In genomic region chr16:51982715-51983680, GRCh38 we compare ENCODE assay signal across 8 cellular contexts.
DNase-seq lines count a peak whose midpoint lies in the region; ATAC-seq and TF ChIP-seq lines count a peak whose summit lies in the region.

No MANE protein-coding gene starts in this region.

- no peak overlapping the region for H3K4me3 ChIP-seq in spleen

- H3K27ac ChIP-seq in spleen: no peak overlapping the region

- WGBS in spleen, 5 donors: 31 to 44% (median 36%) methylated on average over 11 of the region's 11 CpGs

- no peaks in the 10 kb centered on the region for H3K27me3 Mint-ChIP-seq in activated naive CD8-positive, alpha-beta T cell treated with anti-CD3 and anti-CD28 coated beads for 36 hours

- DNase-seq in activated CD4-positive, alpha-beta T cell treated with anti-CD3 and anti-CD28 coated beads for 48 hours: peak; percentile 29
- no peak for DNase-seq in activated CD4-positive, alpha-beta T cell treated with anti-CD3 and anti-CD28 coated beads, Interleukin-2, amount 50 U/mL, for 1 hour
- DNase-seq in NCI-H2227 treated with DMSO at 0.1 percent for 48 hours (lab: John Stamatoyannopoulos, UW): peak; percentile 70
- peak; percentile 6 for DNase-seq in activated naive CD8-positive, alpha-beta T cell treated with anti-CD3 and anti-CD28 coated beads for 36 hours
- DNase-seq in left ventricle myocardium superior: no peak
- no peak for DNase-seq in spleen

- H3K36me3 Mint-ChIP-seq in activated naive CD8-positive, alpha-beta T cell treated with anti-CD3 and anti-CD28 coated beads for 36 hours: no peaks in the 10 kb centered on the region

- peaks cover 0 to 3% (median 0%) of the 10 kb centered on the region in 8 donors for H3K9me3 ChIP-seq in spleen

- H3K36me3 ChIP-seq in spleen: no peaks in the 10 kb centered on the region

- H3K27ac Mint-ChIP-seq in activated naive CD8-positive, alpha-beta T cell treated with anti-CD3 and anti-CD28 coated beads for 36 hours: no peak overlapping the region

- no peaks in the 10 kb centered on the region for H3K4me1 ChIP-seq in spleen

- no peak for TF ChIP-seq POLR2A in spleen (IDR thresholded peaks at IDR 0.05)

- ATAC-seq in HG02938 (IDR thresholded peaks at IDR 0.05; ENCODE audit: unreplicated experiment) (peak; percentile 64), left ventricle myocardium superior (peak; percentile 43), HG03095 (IDR thresholded peaks at IDR 0.05; ENCODE audit: unreplicated experiment) (no peak)

- H3K9me3 Mint-ChIP-seq in activated naive CD8-positive, alpha-beta T cell treated with anti-CD3 and anti-CD28 coated beads for 36 hours: no peaks in the 10 kb centered on the region

- H3K27me3 ChIP-seq in spleen (replicated peaks in 1 of 7): no peaks in the 10 kb centered on the region

- no peak overlapping the region for H3K4me3 Mint-ChIP-seq in activated naive CD8-positive, alpha-beta T cell treated with anti-CD3 and anti-CD28 coated beads for 36 hours

- TF ChIP-seq CTCF in spleen (IDR thresholded peaks at IDR 0.05 in 8 of 11, conservative IDR thresholded peaks at IDR 0.05 in 3 of 11): peak in 9 of 11 experiments; percentile 12 to 61 (median 49)

- intact Hi-C loops in left ventricle myocardium superior (cut with micrococcal nuclease): no loop called here
- intact Hi-C loops in spleen (cut with DNase I; ENCODE audit: low total_unique reads): no loop called here

- H3K4me1 Mint-ChIP-seq in activated naive CD8-positive, alpha-beta T cell treated with anti-CD3 and anti-CD28 coated beads for 36 hours: no peaks in the 10 kb centered on the region

Comparison
In these comparisons a context has a peak if more than half of its experiments do, and no peak if none do; other contexts are left out.
1. DNase-seq: peak in activated CD4-positive, alpha-beta T cell treated with anti-CD3 and anti-CD28 coated beads for 48 hours (single experiment), NCI-H2227 treated with DMSO at 0.1 percent for 48 hours (single experiment) and activated naive CD8-positive, alpha-beta T cell treated with anti-CD3 and anti-CD28 coated beads for 36 hours (single experiment); none in activated CD4-positive, alpha-beta T cell treated with anti-CD3 and anti-CD28 coated beads, Interleukin-2, amount 50 U/mL, for 1 hour (single experiment), left ventricle myocardium superior (single experiment) and spleen (single experiment).